ENCODE assay signal across 1 cellular context in the genomic region with DNA sequence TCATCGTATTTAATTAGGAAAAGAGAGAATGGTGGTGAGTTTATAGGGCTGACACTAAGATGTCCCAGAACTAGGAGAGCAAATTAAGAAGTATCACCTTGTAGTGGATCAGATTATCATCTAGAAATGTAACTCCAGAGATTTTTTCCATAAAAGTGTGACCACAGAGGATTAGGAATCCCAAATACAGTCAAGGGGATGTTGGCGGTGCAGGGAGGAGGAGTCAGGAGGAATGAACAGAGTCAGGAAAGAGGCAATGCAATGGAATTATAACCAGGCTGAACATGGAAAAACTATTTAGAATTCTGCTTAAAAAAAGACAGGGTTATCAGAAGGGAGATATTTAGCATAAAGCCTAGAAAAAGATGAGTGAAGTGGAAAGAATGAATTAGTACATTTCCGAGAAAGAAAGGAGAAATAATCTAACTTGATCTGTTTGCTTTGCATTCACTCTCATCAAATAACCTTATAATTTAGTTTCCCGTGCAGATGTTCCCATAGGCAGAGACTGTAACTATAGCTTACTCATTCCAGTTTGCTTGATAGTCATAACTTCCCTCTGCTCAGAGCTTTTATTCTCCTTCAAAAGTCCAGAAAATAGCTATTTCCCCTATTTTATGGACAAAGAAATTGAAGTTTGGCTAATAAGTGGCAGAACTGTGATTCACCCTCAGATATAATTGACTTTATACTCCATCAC.
TF ChIP-seq lines count a peak whose summit lies in the region.

No MANE protein-coding gene starts in this region.

TF ChIP-seq in IMR-90, 13 proteins besides CTCF, POLR2A, EP300 and RAD21:
- TF ChIP-seq CEBPB (IDR thresholded peaks at IDR 0.05; ENCODE audit: low read depth, low read length), result no peak
- no peak for TF ChIP-seq MAZ (IDR thresholded peaks at IDR 0.05; ENCODE audit: borderline replicate concordance, low read depth, low read length)
- no peak for TF ChIP-seq SMC3 (IDR thresholded peaks at IDR 0.05; ENCODE audit: low read depth, low read length)
- no peak for TF ChIP-seq RFX5 (IDR thresholded peaks at IDR 0.05; ENCODE audit: low read depth, low read length)
- no peak for TF ChIP-seq MAFK (IDR thresholded peaks at IDR 0.05; ENCODE audit: low read depth, low read length)
TF ChIP-seq in IMR-90: peak in this region for 0.
